Comparison of ENCODE assay signal across 1 cellular context in genomic region chr1:26529405-26529654, GRCh38.
TF ChIP-seq lines count a peak whose summit lies in the region.

No MANE protein-coding gene starts in this region.

TF ChIP-seq in IMR-90, 13 proteins besides CTCF, POLR2A, EP300 and RAD21 (continued from another document):
- TF ChIP-seq FOS (IDR thresholded peaks at IDR 0.05; ENCODE audit: low read depth, low read length), result no peak
- no peak for TF ChIP-seq NFE2L2 (IDR thresholded peaks at IDR 0.05; ENCODE audit: low read depth, low read length)
